ENCODE assay signal across 3 cellular contexts in the genomic region with DNA sequence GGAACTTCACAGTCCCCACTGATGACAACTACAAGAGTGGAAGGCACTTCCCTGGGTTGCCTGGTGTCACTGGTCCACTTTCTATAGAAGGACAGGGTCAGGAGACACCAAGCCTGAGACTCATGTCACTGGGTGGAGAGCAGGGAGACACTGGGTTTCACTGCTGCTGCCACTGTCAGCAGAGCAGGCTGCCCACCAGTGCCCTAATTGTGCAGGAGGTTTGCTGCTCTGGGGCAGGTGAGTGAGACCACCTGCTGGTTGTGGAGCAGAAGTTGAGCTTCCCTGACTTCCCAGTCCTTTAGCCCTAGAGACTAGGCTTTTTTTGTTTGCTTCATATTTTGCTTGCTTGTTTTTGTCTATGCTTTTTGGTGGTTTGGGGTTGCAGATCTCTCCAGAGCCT.
TF ChIP-seq lines count a peak whose summit lies in the region.

No MANE protein-coding gene starts in this region.

TF ChIP-seq in SK-N-SH, 30 proteins besides CTCF, POLR2A, EP300 and RAD21:
- TF ChIP-seq, protein P1, sequence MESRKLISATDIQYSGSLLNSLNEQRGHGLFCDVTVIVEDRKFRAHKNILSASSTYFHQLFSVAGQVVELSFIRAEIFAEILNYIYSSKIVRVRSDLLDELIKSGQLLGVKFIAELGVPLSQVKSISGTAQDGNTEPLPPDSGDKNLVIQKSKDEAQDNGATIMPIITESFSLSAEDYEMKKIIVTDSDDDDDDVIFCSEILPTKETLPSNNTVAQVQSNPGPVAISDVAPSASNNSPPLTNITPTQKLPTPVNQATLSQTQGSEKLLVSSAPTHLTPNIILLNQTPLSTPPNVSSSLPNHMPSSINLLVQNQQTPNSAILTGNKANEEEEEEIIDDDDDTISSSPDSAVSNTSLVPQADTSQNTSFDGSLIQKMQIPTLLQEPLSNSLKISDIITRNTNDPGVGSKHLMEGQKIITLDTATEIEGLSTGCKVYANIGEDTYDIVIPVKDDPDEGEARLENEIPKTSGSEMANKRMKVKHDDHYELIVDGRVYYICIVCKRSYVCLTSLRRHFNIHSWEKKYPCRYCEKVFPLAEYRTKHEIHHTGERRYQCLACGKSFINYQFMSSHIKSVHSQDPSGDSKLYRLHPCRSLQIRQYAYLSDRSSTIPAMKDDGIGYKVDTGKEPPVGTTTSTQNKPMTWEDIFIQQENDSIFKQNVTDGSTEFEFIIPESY (IDR thresholded peaks at IDR 0.05; ENCODE audit: borderline replicate concordance, low read depth): no peak
- TF ChIP-seq FOXM1 (IDR thresholded peaks at IDR 0.05; ENCODE audit: low read depth) (no peak), TEAD4 (IDR thresholded peaks at IDR 0.05; ENCODE audit: borderline replicate concordance, insufficient read depth) (no peak), YY1 (IDR thresholded peaks at IDR 0.05; ENCODE audit: low read depth) (no peak), GABPA (IDR thresholded peaks at IDR 0.05; ENCODE audit: low read depth) (no peak), FOXJ3 (CRISPR knock-in tag; IDR thresholded peaks at IDR 0.05) (no peak), NFIC (IDR thresholded peaks at IDR 0.05; ENCODE audit: borderline replicate concordance) (no peak), JUND (IDR thresholded peaks at IDR 0.05) (no peak), SMC3 (IDR thresholded peaks at IDR 0.05; ENCODE audit: low read depth, low read length) (no peak), GATA2 (CRISPR knock-in tag; IDR thresholded peaks at IDR 0.05) (no peak), CHD2 (IDR thresholded peaks at IDR 0.05; ENCODE audit: low read length, partially characterized antibody) (no peak), RXRA (IDR thresholded peaks at IDR 0.05; ENCODE audit: borderline replicate concordance, low read depth) (no peak)
- TF ChIP-seq, protein P2, sequence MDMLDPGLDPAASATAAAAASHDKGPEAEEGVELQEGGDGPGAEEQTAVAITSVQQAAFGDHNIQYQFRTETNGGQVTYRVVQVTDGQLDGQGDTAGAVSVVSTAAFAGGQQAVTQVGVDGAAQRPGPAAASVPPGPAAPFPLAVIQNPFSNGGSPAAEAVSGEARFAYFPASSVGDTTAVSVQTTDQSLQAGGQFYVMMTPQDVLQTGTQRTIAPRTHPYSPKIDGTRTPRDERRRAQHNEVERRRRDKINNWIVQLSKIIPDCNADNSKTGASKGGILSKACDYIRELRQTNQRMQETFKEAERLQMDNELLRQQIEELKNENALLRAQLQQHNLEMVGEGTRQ (IDR thresholded peaks at IDR 0.05; ENCODE audit: borderline replicate concordance, low read depth, low read length): no peak

TF ChIP-seq in SK-N-SH treated with all-trans-retinoic acid at 6 μM for 48 hours, 23 proteins besides CTCF, POLR2A, EP300 and RAD21:
- TF ChIP-seq BACH2 (CRISPR knock-in tag; IDR thresholded peaks at IDR 0.05; ENCODE audit: borderline replicate concordance): no peak
- TF ChIP-seq ISL1 (CRISPR knock-in tag; IDR thresholded peaks at IDR 0.05): no peak
- TF ChIP-seq ZNF70 (CRISPR knock-in tag; IDR thresholded peaks at IDR 0.05): no peak
- TF ChIP-seq, protein P3, sequence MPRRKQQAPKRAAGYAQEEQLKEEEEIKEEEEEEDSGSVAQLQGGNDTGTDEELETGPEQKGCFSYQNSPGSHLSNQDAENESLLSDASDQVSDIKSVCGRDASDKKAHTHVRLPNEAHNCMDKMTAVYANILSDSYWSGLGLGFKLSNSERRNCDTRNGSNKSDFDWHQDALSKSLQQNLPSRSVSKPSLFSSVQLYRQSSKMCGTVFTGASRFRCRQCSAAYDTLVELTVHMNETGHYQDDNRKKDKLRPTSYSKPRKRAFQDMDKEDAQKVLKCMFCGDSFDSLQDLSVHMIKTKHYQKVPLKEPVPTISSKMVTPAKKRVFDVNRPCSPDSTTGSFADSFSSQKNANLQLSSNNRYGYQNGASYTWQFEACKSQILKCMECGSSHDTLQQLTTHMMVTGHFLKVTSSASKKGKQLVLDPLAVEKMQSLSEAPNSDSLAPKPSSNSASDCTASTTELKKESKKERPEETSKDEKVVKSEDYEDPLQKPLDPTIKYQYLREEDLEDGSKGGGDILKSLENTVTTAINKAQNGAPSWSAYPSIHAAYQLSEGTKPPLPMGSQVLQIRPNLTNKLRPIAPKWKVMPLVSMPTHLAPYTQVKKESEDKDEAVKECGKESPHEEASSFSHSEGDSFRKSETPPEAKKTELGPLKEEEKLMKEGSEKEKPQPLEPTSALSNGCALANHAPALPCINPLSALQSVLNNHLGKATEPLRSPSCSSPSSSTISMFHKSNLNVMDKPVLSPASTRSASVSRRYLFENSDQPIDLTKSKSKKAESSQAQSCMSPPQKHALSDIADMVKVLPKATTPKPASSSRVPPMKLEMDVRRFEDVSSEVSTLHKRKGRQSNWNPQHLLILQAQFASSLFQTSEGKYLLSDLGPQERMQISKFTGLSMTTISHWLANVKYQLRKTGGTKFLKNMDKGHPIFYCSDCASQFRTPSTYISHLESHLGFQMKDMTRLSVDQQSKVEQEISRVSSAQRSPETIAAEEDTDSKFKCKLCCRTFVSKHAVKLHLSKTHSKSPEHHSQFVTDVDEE (CRISPR knock-in tag; IDR thresholded peaks at IDR 0.05): no peak
- no peak for TF ChIP-seq ZNF8 (CRISPR knock-in tag; IDR thresholded peaks at IDR 0.05)
- no peak for TF ChIP-seq ZFP3 (CRISPR knock-in tag; IDR thresholded peaks at IDR 0.05)
- TF ChIP-seq OSR1 (CRISPR knock-in tag; IDR thresholded peaks at IDR 0.05): no peak

TF ChIP-seq in H1, 55 proteins besides CTCF, POLR2A, EP300 and RAD21:
- TF ChIP-seq, protein P4, sequence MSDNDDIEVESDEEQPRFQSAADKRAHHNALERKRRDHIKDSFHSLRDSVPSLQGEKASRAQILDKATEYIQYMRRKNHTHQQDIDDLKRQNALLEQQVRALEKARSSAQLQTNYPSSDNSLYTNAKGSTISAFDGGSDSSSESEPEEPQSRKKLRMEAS (IDR thresholded peaks at IDR 0.05): no peak
- TF ChIP-seq SRF (IDR thresholded peaks at IDR 0.05; ENCODE audit: low read depth, low read length): no peak
- no peak for TF ChIP-seq TAF7 (optimal IDR thresholded peaks at IDR 0.05; ENCODE audit: borderline replicate concordance, low read depth, low read length)
- TF ChIP-seq PHF8 (conservative IDR thresholded peaks at IDR 0.05; ENCODE audit: low read depth, low read length): no peak
- no peak for TF ChIP-seq POLR2AphosphoS5 (IDR thresholded peaks at IDR 0.05; ENCODE audit: low read depth, low read length)
- TF ChIP-seq, protein P5, sequence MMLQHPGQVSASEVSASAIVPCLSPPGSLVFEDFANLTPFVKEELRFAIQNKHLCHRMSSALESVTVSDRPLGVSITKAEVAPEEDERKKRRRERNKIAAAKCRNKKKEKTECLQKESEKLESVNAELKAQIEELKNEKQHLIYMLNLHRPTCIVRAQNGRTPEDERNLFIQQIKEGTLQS (IDR thresholded peaks at IDR 0.05; ENCODE audit: insufficient read depth, low read depth, low read length): no peak
- TF ChIP-seq, protein P6, sequence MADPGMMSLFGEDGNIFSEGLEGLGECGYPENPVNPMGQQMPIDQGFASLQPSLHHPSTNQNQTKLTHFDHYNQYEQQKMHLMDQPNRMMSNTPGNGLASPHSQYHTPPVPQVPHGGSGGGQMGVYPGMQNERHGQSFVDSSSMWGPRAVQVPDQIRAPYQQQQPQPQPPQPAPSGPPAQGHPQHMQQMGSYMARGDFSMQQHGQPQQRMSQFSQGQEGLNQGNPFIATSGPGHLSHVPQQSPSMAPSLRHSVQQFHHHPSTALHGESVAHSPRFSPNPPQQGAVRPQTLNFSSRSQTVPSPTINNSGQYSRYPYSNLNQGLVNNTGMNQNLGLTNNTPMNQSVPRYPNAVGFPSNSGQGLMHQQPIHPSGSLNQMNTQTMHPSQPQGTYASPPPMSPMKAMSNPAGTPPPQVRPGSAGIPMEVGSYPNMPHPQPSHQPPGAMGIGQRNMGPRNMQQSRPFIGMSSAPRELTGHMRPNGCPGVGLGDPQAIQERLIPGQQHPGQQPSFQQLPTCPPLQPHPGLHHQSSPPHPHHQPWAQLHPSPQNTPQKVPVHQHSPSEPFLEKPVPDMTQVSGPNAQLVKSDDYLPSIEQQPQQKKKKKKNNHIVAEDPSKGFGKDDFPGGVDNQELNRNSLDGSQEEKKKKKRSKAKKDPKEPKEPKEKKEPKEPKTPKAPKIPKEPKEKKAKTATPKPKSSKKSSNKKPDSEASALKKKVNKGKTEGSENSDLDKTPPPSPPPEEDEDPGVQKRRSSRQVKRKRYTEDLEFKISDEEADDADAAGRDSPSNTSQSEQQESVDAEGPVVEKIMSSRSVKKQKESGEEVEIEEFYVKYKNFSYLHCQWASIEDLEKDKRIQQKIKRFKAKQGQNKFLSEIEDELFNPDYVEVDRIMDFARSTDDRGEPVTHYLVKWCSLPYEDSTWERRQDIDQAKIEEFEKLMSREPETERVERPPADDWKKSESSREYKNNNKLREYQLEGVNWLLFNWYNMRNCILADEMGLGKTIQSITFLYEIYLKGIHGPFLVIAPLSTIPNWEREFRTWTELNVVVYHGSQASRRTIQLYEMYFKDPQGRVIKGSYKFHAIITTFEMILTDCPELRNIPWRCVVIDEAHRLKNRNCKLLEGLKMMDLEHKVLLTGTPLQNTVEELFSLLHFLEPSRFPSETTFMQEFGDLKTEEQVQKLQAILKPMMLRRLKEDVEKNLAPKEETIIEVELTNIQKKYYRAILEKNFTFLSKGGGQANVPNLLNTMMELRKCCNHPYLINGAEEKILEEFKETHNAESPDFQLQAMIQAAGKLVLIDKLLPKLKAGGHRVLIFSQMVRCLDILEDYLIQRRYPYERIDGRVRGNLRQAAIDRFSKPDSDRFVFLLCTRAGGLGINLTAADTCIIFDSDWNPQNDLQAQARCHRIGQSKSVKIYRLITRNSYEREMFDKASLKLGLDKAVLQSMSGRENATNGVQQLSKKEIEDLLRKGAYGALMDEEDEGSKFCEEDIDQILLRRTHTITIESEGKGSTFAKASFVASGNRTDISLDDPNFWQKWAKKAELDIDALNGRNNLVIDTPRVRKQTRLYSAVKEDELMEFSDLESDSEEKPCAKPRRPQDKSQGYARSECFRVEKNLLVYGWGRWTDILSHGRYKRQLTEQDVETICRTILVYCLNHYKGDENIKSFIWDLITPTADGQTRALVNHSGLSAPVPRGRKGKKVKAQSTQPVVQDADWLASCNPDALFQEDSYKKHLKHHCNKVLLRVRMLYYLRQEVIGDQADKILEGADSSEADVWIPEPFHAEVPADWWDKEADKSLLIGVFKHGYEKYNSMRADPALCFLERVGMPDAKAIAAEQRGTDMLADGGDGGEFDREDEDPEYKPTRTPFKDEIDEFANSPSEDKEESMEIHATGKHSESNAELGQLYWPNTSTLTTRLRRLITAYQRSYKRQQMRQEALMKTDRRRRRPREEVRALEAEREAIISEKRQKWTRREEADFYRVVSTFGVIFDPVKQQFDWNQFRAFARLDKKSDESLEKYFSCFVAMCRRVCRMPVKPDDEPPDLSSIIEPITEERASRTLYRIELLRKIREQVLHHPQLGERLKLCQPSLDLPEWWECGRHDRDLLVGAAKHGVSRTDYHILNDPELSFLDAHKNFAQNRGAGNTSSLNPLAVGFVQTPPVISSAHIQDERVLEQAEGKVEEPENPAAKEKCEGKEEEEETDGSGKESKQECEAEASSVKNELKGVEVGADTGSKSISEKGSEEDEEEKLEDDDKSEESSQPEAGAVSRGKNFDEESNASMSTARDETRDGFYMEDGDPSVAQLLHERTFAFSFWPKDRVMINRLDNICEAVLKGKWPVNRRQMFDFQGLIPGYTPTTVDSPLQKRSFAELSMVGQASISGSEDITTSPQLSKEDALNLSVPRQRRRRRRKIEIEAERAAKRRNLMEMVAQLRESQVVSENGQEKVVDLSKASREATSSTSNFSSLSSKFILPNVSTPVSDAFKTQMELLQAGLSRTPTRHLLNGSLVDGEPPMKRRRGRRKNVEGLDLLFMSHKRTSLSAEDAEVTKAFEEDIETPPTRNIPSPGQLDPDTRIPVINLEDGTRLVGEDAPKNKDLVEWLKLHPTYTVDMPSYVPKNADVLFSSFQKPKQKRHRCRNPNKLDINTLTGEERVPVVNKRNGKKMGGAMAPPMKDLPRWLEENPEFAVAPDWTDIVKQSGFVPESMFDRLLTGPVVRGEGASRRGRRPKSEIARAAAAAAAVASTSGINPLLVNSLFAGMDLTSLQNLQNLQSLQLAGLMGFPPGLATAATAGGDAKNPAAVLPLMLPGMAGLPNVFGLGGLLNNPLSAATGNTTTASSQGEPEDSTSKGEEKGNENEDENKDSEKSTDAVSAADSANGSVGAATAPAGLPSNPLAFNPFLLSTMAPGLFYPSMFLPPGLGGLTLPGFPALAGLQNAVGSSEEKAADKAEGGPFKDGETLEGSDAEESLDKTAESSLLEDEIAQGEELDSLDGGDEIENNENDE (IDR thresholded peaks at IDR 0.05; ENCODE audit: insufficient replicate concordance, low read length): no peak
- no peak for TF ChIP-seq BCL11A (IDR thresholded peaks at IDR 0.05; ENCODE audit: low read depth in 2 of 2, low read length in 2 of 2)
- TF ChIP-seq TCF12 (IDR thresholded peaks at IDR 0.05; ENCODE audit: low read depth, low read length): no peak
- TF ChIP-seq GABPA (IDR thresholded peaks at IDR 0.05; ENCODE audit: borderline replicate concordance, insufficient read depth, low read length): no peak
- TF ChIP-seq ASH2L (IDR thresholded peaks at IDR 0.05; ENCODE audit: low read length): no peak
- no peak for TF ChIP-seq KDM5A (IDR thresholded peaks at IDR 0.05; ENCODE audit: low read length)
- no peak for TF ChIP-seq ZNF274 (IDR thresholded peaks at IDR 0.05; ENCODE audit: borderline replicate concordance, extremely low read depth, low read length)
- no peak for TF ChIP-seq SUZ12 (IDR thresholded peaks at IDR 0.05; ENCODE audit: low read length)
- TF ChIP-seq RNF2 (IDR thresholded peaks at IDR 0.05; ENCODE audit: borderline replicate concordance, low read depth, low read length, missing control alignments, poor library complexity, severe bottlenecking): no peak
- no peak for TF ChIP-seq SP2 (IDR thresholded peaks at IDR 0.05; ENCODE audit: low read length)
- no peak for TF ChIP-seq FOSL1 (IDR thresholded peaks at IDR 0.05; ENCODE audit: insufficient read depth, low read depth, low read length)
- TF ChIP-seq NRF1 (IDR thresholded peaks at IDR 0.05; ENCODE audit: low read depth, low read length): no peak
- no peak for TF ChIP-seq SP4 (IDR thresholded peaks at IDR 0.05; ENCODE audit: low read length)
TF ChIP-seq in H1: peak in this region for 0.
